In the genomic region with DNA sequence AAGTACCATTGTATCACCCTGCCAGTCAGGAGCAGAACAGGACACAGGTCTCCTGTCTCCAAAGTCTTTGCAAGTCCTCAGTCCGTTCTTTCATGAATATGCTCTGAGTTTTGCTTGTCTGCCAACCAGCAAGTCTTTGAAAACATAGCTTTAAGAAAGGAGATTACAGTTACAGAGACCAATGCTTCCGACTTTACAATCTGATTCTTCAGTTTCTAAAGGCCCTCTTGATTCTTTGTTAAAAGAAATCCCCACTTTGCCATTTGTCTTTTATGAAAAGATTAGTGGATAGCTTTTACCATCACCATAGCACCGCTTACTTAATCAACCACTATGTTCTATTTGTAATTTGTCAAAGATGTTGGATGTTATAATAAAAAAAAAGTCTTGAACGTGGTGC, we compare ENCODE assay signal across 27 cellular contexts.
"Had no signal": no experiment of that assay in that cellular context is flagged by ENCODE, and none has a peak within 500 bp of the region (broad histone marks: within the 10 kb centered on the region; RNA-seq: fewer than 3 reads in every experiment).

No MANE protein-coding gene starts in this region.

- H3K27me3 Mint-ChIP-seq: progenitor cell of endocrine pancreas; stimulated activated naive B cell treated with anti-CD40 and anti-IgM and Interleukin-4, amounts not matched to agents 10 μg/mL and 1 μg/mL and 100 μg/mL, for 72 hours; stimulated activated naive CD8-positive, alpha-beta T cell treated with anti-CD3 and anti-CD28 coated beads, Interleukin-15, Interleukin-2, amounts not matched to agents 100 ng/mL and 50 ng/mL, for 24 hours had no signal

- H3K36me3 Mint-ChIP-seq: natural killer cell; stimulated activated effector memory CD8-positive, alpha-beta T cell treated with anti-CD3 and anti-CD28 coated beads, Interleukin-12 subunit alpha, Interleukin-12 subunit beta, amount 100 ng/mL, for 72 hours; stimulated activated naive B cell treated with anti-CD40 and anti-IgM and Interleukin-4, amounts not matched to agents 10 μg/mL and 1 μg/mL and 100 μg/mL, for 72 hours had no signal

- H3K9me3 ChIP-seq: ovary, psoas muscle, right lobe of liver, sigmoid colon, stomach, thoracic aorta, thyroid gland, upper lobe of left lung, vagina had no signal

- H2AFZ ChIP-seq: parathyroid adenoma had no signal

- H3K4me3 Mint-ChIP-seq: natural killer cell; nephron; stimulated activated effector memory CD8-positive, alpha-beta T cell treated with anti-CD3 and anti-CD28 coated beads, Interleukin-12 subunit alpha, Interleukin-12 subunit beta, amount 100 ng/mL, for 72 hours; stimulated activated naive B cell treated with anti-CD40 and anti-IgM and Interleukin-4, amounts not matched to agents 10 μg/mL and 1 μg/mL and 100 μg/mL, for 72 hours; stimulated activated naive CD8-positive, alpha-beta T cell treated with anti-CD3 and anti-CD28 coated beads, Interleukin-15, Interleukin-2, amounts not matched to agents 100 ng/mL and 50 ng/mL, for 24 hours had no signal

- H3K27me3 ChIP-seq: ovary, right lobe of liver, sigmoid colon, stomach, thyroid gland, tibial nerve, upper lobe of left lung, vagina had no signal

- H3K36me3 ChIP-seq: ovary, right lobe of liver, sigmoid colon, stomach, thoracic aorta, thyroid gland, tibial nerve, upper lobe of left lung, vagina had no signal

- H3K9me3 Mint-ChIP-seq: stimulated activated naive CD8-positive, alpha-beta T cell treated with anti-CD3 and anti-CD28 coated beads, Interleukin-15, Interleukin-2, amounts not matched to agents 100 ng/mL and 50 ng/mL, for 24 hours had no signal

- H3K4me3 ChIP-seq: ovary, psoas muscle, right lobe of liver, sigmoid colon, stomach, thoracic aorta, thyroid gland, tibial nerve, upper lobe of left lung, vagina had no signal

- H3K4me1 Mint-ChIP-seq: natural killer cell; stimulated activated effector memory CD8-positive, alpha-beta T cell treated with anti-CD3 and anti-CD28 coated beads, Interleukin-12 subunit alpha, Interleukin-12 subunit beta, amount 100 ng/mL, for 72 hours; stimulated activated naive B cell treated with anti-CD40 and anti-IgM and Interleukin-4, amounts not matched to agents 10 μg/mL and 1 μg/mL and 100 μg/mL, for 72 hours had no signal

- H3K4me1 ChIP-seq: parathyroid adenoma, right lobe of liver, sigmoid colon, stomach, vagina had no signal

- H3K79me2 ChIP-seq: parathyroid adenoma had no signal

- DNase-seq: natural killer cell; occipital lobe; ovary; posterior cingulate gyrus; psoas muscle; right cardiac atrium; right lobe of liver; sigmoid colon; small intestine; stimulated activated CD4-positive, alpha-beta T cell treated with anti-CD3 and anti-CD28 coated beads, Interleukin-15, amount 100 ng/mL, for 24 hours; stimulated activated CD4-positive, alpha-beta T cell treated with anti-CD3 and anti-CD28 coated beads, Interleukin-2, amount 100 ng/mL, for 24 hours; stimulated activated CD4-positive, alpha-beta T cell treated with anti-CD3 and anti-CD28 coated beads, Interleukin-2, amount 100 ng/mL, for 48 hours; stimulated activated CD4-positive, alpha-beta T cell treated with anti-CD3 and anti-CD28 coated beads, Interleukin-4, amount 100 ng/mL, for 24 hours; stimulated activated naive B cell treated with anti-CD40 and anti-IgM and Interleukin-4, amounts not matched to agents 10 μg/mL and 1 μg/mL and 100 μg/mL, for 72 hours; stimulated activated naive CD4-positive, alpha-beta T cell treated with Interleukin-2 at 50 U/mL for 16 hours; stomach; thyroid gland; trophoblast cell; upper lobe of left lung had no signal

- H3K27ac Mint-ChIP-seq: natural killer cell; nephron; progenitor cell of endocrine pancreas; stimulated activated effector memory CD8-positive, alpha-beta T cell treated with anti-CD3 and anti-CD28 coated beads, Interleukin-12 subunit alpha, Interleukin-12 subunit beta, amount 100 ng/mL, for 72 hours; stimulated activated naive B cell treated with anti-CD40 and anti-IgM and Interleukin-4, amounts not matched to agents 10 μg/mL and 1 μg/mL and 100 μg/mL, for 72 hours; stimulated activated naive CD8-positive, alpha-beta T cell treated with anti-CD3 and anti-CD28 coated beads, Interleukin-15, Interleukin-2, amounts not matched to agents 100 ng/mL and 50 ng/mL, for 24 hours had no signal

- H3K27ac ChIP-seq: ovary, parathyroid adenoma, psoas muscle, right lobe of liver, sigmoid colon, stomach, thoracic aorta, thyroid gland, tibial nerve, upper lobe of left lung, vagina had no signal

- H3K9ac ChIP-seq: parathyroid adenoma had no signal
